Comparison of ENCODE assay signal across 27 cellular contexts in genomic region chr14:90750701-90751100, GRCh38.
"Had no signal": no experiment of that assay in that cellular context is flagged by ENCODE, and none has a peak within 500 bp of the region (broad histone marks: within the 10 kb centered on the region; RNA-seq: fewer than 3 reads in every experiment).

No MANE protein-coding gene starts in this region.

- H3K4me3 ChIP-seq: heart right ventricle, hepatocyte, left lung, lower lobe of right lung, right lobe of liver, skin epidermis, stomach, testis, thyroid gland, transverse colon, upper lobe of left lung, vagina had no signal

- H3K4me1 ChIP-seq: left lung, lower lobe of right lung, parathyroid adenoma, right lobe of liver, testis, thyroid gland, transverse colon, upper lobe of left lung, vagina had no signal

- DNase-seq: heart right ventricle; kidney glomerular epithelial cell; left cardiac atrium; left lung; lower lobe of right lung; mammary epithelial cell; mesenchymal stem cell; naive thymus-derived CD8-positive, alpha-beta T cell; nucleus accumbens; right lobe of liver; stimulated activated CD4-positive, alpha-beta T cell treated with anti-CD3 and anti-CD28 coated beads, Interleukin-12 subunit alpha, Interleukin-12 subunit beta, amount 100 ng/mL, for 4 hours; stimulated activated CD4-positive, alpha-beta T cell treated with anti-CD3 and anti-CD28 coated beads, Interleukin-15, amount 100 ng/mL, for 24 hours; stimulated activated CD4-positive, alpha-beta T cell treated with anti-CD3 and anti-CD28 coated beads, Interleukin-2, amount 100 ng/mL, for 24 hours; stimulated activated CD4-positive, alpha-beta T cell treated with anti-CD3 and anti-CD28 coated beads, Interleukin-4, amount 100 ng/mL, for 1 hour; stimulated activated naive B cell treated with anti-CD40 and anti-IgM and Interleukin-4, amounts not matched to agents 10 μg/mL and 1 μg/mL and 100 μg/mL, for 72 hours; stimulated activated naive CD8-positive, alpha-beta T cell treated with anti-CD3 and anti-CD28 coated beads, Interleukin-15, Interleukin-2, amounts not matched to agents 100 U/mL and 50 U/mL, for 24 hours; stomach; testis; thyroid gland; transverse colon; upper lobe of left lung had no signal

- H3K27ac Mint-ChIP-seq: naive thymus-derived CD8-positive, alpha-beta T cell; nephron; stimulated activated naive B cell treated with anti-CD40 and anti-IgM and Interleukin-4, amounts not matched to agents 10 μg/mL and 1 μg/mL and 100 μg/mL, for 72 hours had no signal

- H3K9ac ChIP-seq: parathyroid adenoma had no signal

- H3K4me1 Mint-ChIP-seq: naive thymus-derived CD8-positive, alpha-beta T cell; nephron; neural crest cell; stimulated activated naive B cell treated with anti-CD40 and anti-IgM and Interleukin-4, amounts not matched to agents 10 μg/mL and 1 μg/mL and 100 μg/mL, for 72 hours had no signal

- H3K4me3 Mint-ChIP-seq: naive thymus-derived CD8-positive, alpha-beta T cell; nephron; neural crest cell; stimulated activated naive B cell treated with anti-CD40 and anti-IgM and Interleukin-4, amounts not matched to agents 10 μg/mL and 1 μg/mL and 100 μg/mL, for 72 hours had no signal

- ATAC-seq: left cardiac atrium; left lung; lower lobe of right lung; naive thymus-derived CD8-positive, alpha-beta T cell; stimulated activated naive B cell treated with anti-CD40 and anti-IgM and Interleukin-4, amounts not matched to agents 10 μg/mL and 1 μg/mL and 100 μg/mL, for 72 hours; stimulated activated naive CD8-positive, alpha-beta T cell treated with anti-CD3 and anti-CD28 coated beads, Interleukin-15, Interleukin-2, amounts not matched to agents 100 U/mL and 50 U/mL, for 24 hours had no signal

- H3K9me3 ChIP-seq: right lobe of liver, testis, thyroid gland had no signal

- H3K36me3 ChIP-seq: left lung, lower lobe of right lung, right lobe of liver, stomach, thyroid gland, transverse colon, upper lobe of left lung, vagina had no signal

- H3K27ac ChIP-seq: hepatocyte, left lung, lower lobe of right lung, parathyroid adenoma, skin epidermis, stomach, testis, thyroid gland, upper lobe of left lung, vagina had no signal

- H3K27me3 ChIP-seq: heart right ventricle, hepatocyte, left lung, right lobe of liver, stomach, testis, thyroid gland, transverse colon, upper lobe of left lung, vagina had no signal
